ENCODE assay signal across 29 cellular contexts in the genomic region with DNA sequence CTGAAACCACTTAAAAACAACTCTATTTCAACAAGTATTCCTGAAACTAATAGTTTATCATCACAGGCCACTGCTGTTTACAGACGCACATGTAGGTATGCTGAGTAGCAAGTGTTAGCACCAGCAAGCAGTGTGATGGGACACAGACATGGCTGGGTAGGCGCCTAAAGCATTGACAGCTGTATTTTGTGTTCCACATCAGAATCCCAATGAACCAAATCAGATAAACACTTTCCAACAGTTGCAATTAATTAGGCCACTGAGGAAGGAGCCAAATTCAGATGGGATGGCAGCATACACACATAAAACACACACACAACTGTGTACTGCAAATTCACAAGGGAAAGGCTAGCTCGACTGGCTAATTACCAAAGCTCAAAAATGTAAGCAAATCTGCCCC. TPM values are rescaled to one million over a fixed set of nuclear protein-coding genes. Genes with fewer than 3 reads are reported as not detected.
"Had no signal": no experiment of that assay in that cellular context is flagged by ENCODE, and none has a peak within 500 bp of the region (broad histone marks: within the 10 kb centered on the region; RNA-seq: fewer than 3 reads in every experiment).

No MANE protein-coding gene starts in this region.

- H3K27ac Mint-ChIP-seq: activated T-cell treated with anti-CD3 and anti-CD28 coated beads, Interleukin-2, amount 50 U/mL, for 72 hours; mesothelial cell of epicardium; progenitor cell of endocrine pancreas; T-helper 2 cell treated with Interferon-gamma antibody and Interleukin-4, amounts not matched to agents 5 μg/mL and 100 μg/mL, for 36 hours had no signal

- ATAC-seq: activated naive CD4-positive, alpha-beta T cell treated with anti-CD3 and anti-CD28 coated beads, Interleukin-2, amount 50 U/mL, for 72 hours; activated T-cell treated with anti-CD3 and anti-CD28 coated beads, Interleukin-2, amount 50 U/mL, for 72 hours; right lobe of liver; stimulated activated naive CD8-positive, alpha-beta T cell treated with anti-CD3 and anti-CD28 coated beads, Interleukin-15, Interleukin-2, amounts not matched to agents 100 U/mL and 50 U/mL, for 24 hours; upper lobe of right lung had no signal

- H3K9me3 Mint-ChIP-seq: activated naive CD4-positive, alpha-beta T cell treated with anti-CD3 and anti-CD28 coated beads, Interleukin-2, amount 50 U/mL, for 72 hours; activated T-cell treated with anti-CD3 and anti-CD28 coated beads, Interleukin-2, amount 50 U/mL, for 72 hours; mesothelial cell of epicardium; naive B cell; nephron progenitor cell; T-helper 2 cell treated with Interferon-gamma antibody and Interleukin-4, amounts not matched to agents 5 μg/mL and 100 μg/mL, for 36 hours had no signal

- DNase-seq: activated CD4-positive, alpha-beta T cell treated with anti-CD3 and anti-CD28 coated beads for 4 hours; activated CD4-positive, alpha-beta T cell treated with anti-CD3 and anti-CD28 coated beads, Interleukin-2, amount 50 U/mL, for 4 hours; activated CD4-positive, CD25-positive, alpha-beta regulatory T cell; activated naive CD4-positive, alpha-beta T cell; activated T-cell treated with anti-CD3 and anti-CD28 coated beads for 4 hours; activated T-cell treated with anti-CD3 and anti-CD28 coated beads, Interleukin-2, amount 50 U/mL, for 72 hours; anterior cingulate cortex; cerebellar nuclear complex; colonic mucosa; dorsolateral prefrontal cortex; effector memory CD4-positive, alpha-beta T cell; foreskin melanocyte; heart right ventricle; kidney glomerular epithelial cell; mammary epithelial cell; naive B cell; nephron progenitor cell; ovary; right lobe of liver; stimulated activated CD4-positive, alpha-beta T cell treated with anti-CD3 and anti-CD28 coated beads, Interleukin-2, amount 100 ng/mL, for 48 hours; stimulated activated naive CD8-positive, alpha-beta T cell treated with anti-CD3 and anti-CD28 coated beads, Interleukin-15, Interleukin-2, amounts not matched to agents 100 U/mL and 50 U/mL, for 24 hours; T-helper 1 cell; upper lobe of right lung had no signal

- H3K36me3 ChIP-seq: ovary had no signal

- H3K9me3 ChIP-seq: colonic mucosa, heart right ventricle, ovary, right lobe of liver, thoracic aorta, upper lobe of right lung had no signal

- H3K4me3 ChIP-seq: colonic mucosa, dorsolateral prefrontal cortex, heart right ventricle, ovary, right lobe of liver, thoracic aorta, upper lobe of right lung had no signal

- H3K4me1 ChIP-seq: colonic mucosa, right lobe of liver, upper lobe of right lung had no signal

- H3K27ac ChIP-seq: colonic mucosa, heart right ventricle, ovary, right lobe of liver, thoracic aorta, upper lobe of right lung had no signal

- H3K4me1 Mint-ChIP-seq: mesothelial cell of epicardium had no signal

- H3K36me3 Mint-ChIP-seq: activated naive CD4-positive, alpha-beta T cell treated with anti-CD3 and anti-CD28 coated beads, Interleukin-2, amount 50 U/mL, for 72 hours had no signal

- H3K27me3 ChIP-seq: colonic mucosa, dorsolateral prefrontal cortex, heart right ventricle, ovary, right lobe of liver, upper lobe of right lung had no signal

- H3K4me3 Mint-ChIP-seq: activated T-cell treated with anti-CD3 and anti-CD28 coated beads, Interleukin-2, amount 50 U/mL, for 72 hours; mesothelial cell of epicardium; naive B cell; nephron progenitor cell; T-helper 2 cell treated with Interferon-gamma antibody and Interleukin-4, amounts not matched to agents 5 μg/mL and 100 μg/mL, for 36 hours had no signal

RNA-seq across cellular contexts. Expression of a gene that starts 33.2 kb away (rescaled TPM):
- total RNA-seq: endothelial cell of umbilical vein had no signal
- polyA plus RNA-seq: mammary epithelial cell had no signal
